ENCODE assay signal across 8 cellular contexts in genomic region chr10:48305905-48306264, GRCh38. TPM values are rescaled to one million over a fixed set of nuclear protein-coding genes. Genes with fewer than 3 reads are reported as not detected.
DNase-seq lines count a peak whose midpoint lies in the region; ATAC-seq and TF ChIP-seq lines count a peak whose summit lies in the region.

No MANE protein-coding gene starts in this region.

- no peak for ATAC-seq in activated CD8-positive, alpha-beta memory T cell treated with anti-CD3 and anti-CD28 coated beads, Interleukin-2, amount 10 ng/mL, durations not matched to agents 7 days and 5 days
- no peak for ATAC-seq in right lobe of liver
- no peak for ATAC-seq in HG02840 (IDR thresholded peaks at IDR 0.05; ENCODE audit: low FRiP score, unreplicated experiment)

- CTCF ChIA-PET in activated CD8-positive, alpha-beta memory T cell treated with anti-CD3 and anti-CD28 coated beads, Interleukin-2, amount 10 ng/mL, durations not matched to agents 7 days and 5 days (lab: Charles Lee) = interaction anchor here (1.1 kb wide), 2 partner anchors 15 to 17 kb away, joined by 3 to 4 read pairs; no protein-coding TSS in a partner anchor
- CTCF ChIA-PET in GM10248 (lab: Yijun Ruan, JAX) = interaction anchor here (0.9 to 1.2 kb wide), 3 partner anchors 15 to 350 kb away, joined by 3 to 4 read pairs (median 3); no protein-coding TSS in a partner anchor

- peaks cover 5% of the 10 kb centered on the region for H3K36me3 Mint-ChIP-seq in activated CD8-positive, alpha-beta memory T cell treated with anti-CD3 and anti-CD28 coated beads, Interleukin-2, amount 10 ng/mL, durations not matched to agents 7 days and 5 days

- DNase-seq in activated CD8-positive, alpha-beta memory T cell treated with anti-CD3 and anti-CD28 coated beads, Interleukin-2, amount 10 ng/mL, durations not matched to agents 7 days and 5 days = no peak
- no peak for DNase-seq in activated CD8-positive, alpha-beta memory T cell treated with anti-CD3 and anti-CD28 coated beads, Interleukin-2, amount 50 U/mL, for 4 hours
- DNase-seq in right lobe of liver (no peak), NCI-H1105 (lab: John Stamatoyannopoulos, UW) (no peak), GM10248 (ENCODE audit: extremely low spot score) (no peak)

- intact Hi-C loops in right lobe of liver (cut with DNase I) = no loop called here

- H3K9me3 ChIP-seq in right lobe of liver (no peaks in the 10 kb centered on the region), thymus (ENCODE audit: control insufficient read depth) (no peaks in the 10 kb centered on the region)

- H3K4me3 ChIP-seq in right lobe of liver = peak overlapping the region in 2 of 3 donors; percentile 28 to 83
- H3K4me3 ChIP-seq in thymus (ENCODE audit: low read length) = peak overlapping the region; percentile 80

- POLR2A ChIA-PET in GM10248 (lab: Yijun Ruan, JAX) = no interaction called here

- WGBS in right lobe of liver (ENCODE audit: insufficient coverage, low coverage, low lambda C conversion rate, missing lambda C conversion rate) = 73% methylated on average over 8 of the region's 9 CpGs
- 89% methylated on average over 9 of the region's 9 CpGs for WGBS in thymus

- H3K27ac Mint-ChIP-seq in activated CD8-positive, alpha-beta memory T cell treated with anti-CD3 and anti-CD28 coated beads, Interleukin-2, amount 10 ng/mL, durations not matched to agents 7 days and 5 days = peak overlapping the region; percentile 59

- peak overlapping the region; percentile 81 for H3K4me3 Mint-ChIP-seq in activated CD8-positive, alpha-beta memory T cell treated with anti-CD3 and anti-CD28 coated beads, Interleukin-2, amount 10 ng/mL, durations not matched to agents 7 days and 5 days

- H3K27me3 ChIP-seq in right lobe of liver = no peaks in the 10 kb centered on the region
- no peaks in the 10 kb centered on the region for H3K27me3 ChIP-seq in thymus (ENCODE audit: control insufficient read depth, insufficient read depth)

- no peaks in the 10 kb centered on the region for H3K27me3 Mint-ChIP-seq in activated CD8-positive, alpha-beta memory T cell treated with anti-CD3 and anti-CD28 coated beads, Interleukin-2, amount 10 ng/mL, durations not matched to agents 7 days and 5 days

- no peak for TF ChIP-seq CTCF in right lobe of liver (IDR thresholded peaks at IDR 0.05)
- no peak for TF ChIP-seq CTCF in GM10248 (IDR thresholded peaks at IDR 0.05; ENCODE audit: control extremely low read depth, extremely low read depth, low read depth, missing control alignments)

- no peaks in the 10 kb centered on the region for H3K9me3 Mint-ChIP-seq in activated CD8-positive, alpha-beta memory T cell treated with anti-CD3 and anti-CD28 coated beads, Interleukin-2, amount 10 ng/mL, durations not matched to agents 7 days and 5 days (ENCODE audit: low read depth)

- H3K4me1 ChIP-seq in right lobe of liver (peaks cover 0 to 21% (median 2%) of the 10 kb centered on the region in 4 donors), thymus (ENCODE audit: control insufficient read depth, insufficient read depth, low read length) (peaks cover 2% of the 10 kb centered on the region)

- no peaks in the 10 kb centered on the region for H3K36me3 ChIP-seq in right lobe of liver
- no peaks in the 10 kb centered on the region for H3K36me3 ChIP-seq in thymus (ENCODE audit: control insufficient read depth, insufficient read depth)

- TF ChIP-seq POLR2A in right lobe of liver (IDR thresholded peaks at IDR 0.05) = no peak

- peaks cover 36% of the 10 kb centered on the region for H3K4me1 Mint-ChIP-seq in activated CD8-positive, alpha-beta memory T cell treated with anti-CD3 and anti-CD28 coated beads, Interleukin-2, amount 10 ng/mL, durations not matched to agents 7 days and 5 days

- H3K27ac ChIP-seq in angular gyrus (ENCODE audit: low read depth, low read length) (peak overlapping the region; percentile 85), right lobe of liver (peak overlapping the region in 2 of 3 donors; percentile 30 to 97), thymus (ENCODE audit: low read depth) (no peak overlapping the region)

RNA-seq across cellular contexts. Expression of gene MAPK8, which starts 0.6 kb away (rescaled TPM):
- total RNA-seq in activated CD8-positive, alpha-beta memory T cell treated with anti-CD3 and anti-CD28 coated beads, Interleukin-2, amount 10 ng/mL, durations not matched to agents 7 days and 5 days = 100 to 1,000 TPM in 1 of 2 experiments, 10 to 100 TPM in 1; 45.6 to 111 TPM
- total RNA-seq in right lobe of liver = 10 to 100 TPM; 19.1 to 31.6 (median 27.6) TPM
- 22.6 TPM for polyA plus RNA-seq in thymus

RNA-seq across cellular contexts. Expression of gene FRMPD2, which starts 31.4 kb away (rescaled TPM):
- total RNA-seq in activated CD8-positive, alpha-beta memory T cell treated with anti-CD3 and anti-CD28 coated beads, Interleukin-2, amount 10 ng/mL, durations not matched to agents 7 days and 5 days = not detected
- total RNA-seq in right lobe of liver = not detected
- polyA plus RNA-seq in thymus = 0.27 TPM
